Comparison of ENCODE assay signal across 12 cellular contexts in the genomic region with DNA sequence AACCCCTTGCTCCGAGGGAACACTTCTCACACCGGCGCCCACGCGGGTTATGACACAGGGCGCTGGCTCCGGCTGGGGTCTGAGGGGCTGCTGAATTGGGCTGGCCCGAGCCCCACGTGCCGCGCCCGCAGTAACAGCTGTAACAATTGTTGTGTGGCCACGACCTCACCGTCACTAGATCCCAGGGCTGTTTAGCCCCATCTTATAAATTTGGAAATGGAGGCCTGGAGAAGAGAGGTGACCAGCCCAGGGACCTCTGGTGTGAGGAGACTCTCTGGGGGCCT. TPM values are rescaled to one million over a fixed set of nuclear protein-coding genes. Genes with fewer than 3 reads are reported as not detected.
A peak's percentile ranks its signal among the peaks of the same experiment; 100 is the strongest.
DNase-seq lines count a peak whose midpoint lies in the region; ATAC-seq and TF ChIP-seq lines count a peak whose summit lies in the region.
"Had no signal": no experiment of that assay in that cellular context is flagged by ENCODE, and none has a peak within 500 bp of the region (broad histone marks: within the 10 kb centered on the region; RNA-seq: fewer than 3 reads in every experiment).

No MANE protein-coding gene starts in this region.

- H3K9me3 ChIP-seq in breast epithelium: no peaks in the 10 kb centered on the region
- no peaks in the 10 kb centered on the region for H3K9me3 ChIP-seq in tibial artery

- H3K27ac ChIP-seq in breast epithelium: peak overlapping the region in 1 of 2 donors; percentile 13
- H3K27ac ChIP-seq in tibial artery: no peak overlapping the region
- H3K27ac ChIP-seq: epithelial cell of prostate had no signal

- H3K4me3 ChIP-seq in breast epithelium: peak overlapping the region; percentile 47 to 69 (median 51)
- peak overlapping the region; percentile 41 to 46 for H3K4me3 ChIP-seq in tibial artery

- no peak for TF ChIP-seq CTCF in breast epithelium (IDR thresholded peaks at IDR 0.05)
- no peak for TF ChIP-seq CTCF in mesothelial cell of epicardium (IDR thresholded peaks at IDR 0.05; ENCODE audit: unreplicated experiment)
- no peak for TF ChIP-seq CTCF in tibial artery (IDR thresholded peaks at IDR 0.05)

- no peak for TF ChIP-seq POLR2A in breast epithelium (IDR thresholded peaks at IDR 0.05)

- peaks cover 0 to 57% of the 10 kb centered on the region in 2 donors for H3K27me3 ChIP-seq in breast epithelium
- H3K27me3 ChIP-seq in tibial artery: peaks cover 0 to 94% of the 10 kb centered on the region in 2 donors

- DNase-seq in activated T-cell treated with anti-CD3 and anti-CD28 coated beads, Interleukin-2, amount 50 U/mL, for 72 hours: no peak
- DNase-seq in activated T-cell treated with anti-CD3 and anti-CD28 coated beads for 4 hours (no peak), breast epithelium (ENCODE audit: low spot score in 2 of 2) (no peak), mesothelial cell of epicardium (ENCODE audit: low spot score in 2 of 2, unreplicated experiment in 2 of 2) (no peak), tibial artery (no peak), NCI-H82 treated with DMSO at 0.1 percent for 48 hours (lab: John Stamatoyannopoulos, UW; ENCODE audit: unreplicated experiment) (no peak), NCI-H2107 (lab: John Stamatoyannopoulos, UW) (no peak)
- DNase-seq: Karpas-422, NCI-H510A treated with DMSO at 0.1 percent for 48 hours had no signal

- H3K36me3 Mint-ChIP-seq in activated T-cell treated with anti-CD3 and anti-CD28 coated beads, Interleukin-2, amount 50 U/mL, for 72 hours (ENCODE audit: insufficient read depth in 2 of 2): no peaks in the 10 kb centered on the region
- H3K36me3 Mint-ChIP-seq in mesothelial cell of epicardium: no peaks in the 10 kb centered on the region

- peaks cover 7% of the 10 kb centered on the region for H3K27me3 Mint-ChIP-seq in activated T-cell treated with anti-CD3 and anti-CD28 coated beads, Interleukin-2, amount 50 U/mL, for 72 hours (ENCODE audit: low read depth)
- H3K27me3 Mint-ChIP-seq in mesothelial cell of epicardium (ENCODE audit: low read depth): no peaks in the 10 kb centered on the region

- ATAC-seq in activated T-cell treated with anti-CD3 and anti-CD28 coated beads, Interleukin-2, amount 50 U/mL, for 72 hours (replicated peaks in 1 of 2): no peak
- no peak for ATAC-seq in GM19463 (IDR thresholded peaks at IDR 0.05; ENCODE audit: unreplicated experiment)
- ATAC-seq: left lobe of liver had no signal

- H3K4me3 Mint-ChIP-seq in activated T-cell treated with anti-CD3 and anti-CD28 coated beads, Interleukin-2, amount 50 U/mL, for 72 hours: peak overlapping the region; percentile 78 to 84
- peak overlapping the region; percentile 79 for H3K4me3 Mint-ChIP-seq in mesothelial cell of epicardium

- intact Hi-C loops in breast epithelium (cut with DNase I; ENCODE audit: low total_unique reads) (no loop called here), tibial artery (cut with DNase I; ENCODE audit: low total_unique reads) (no loop called here)

- H3K9me3 Mint-ChIP-seq in activated T-cell treated with anti-CD3 and anti-CD28 coated beads, Interleukin-2, amount 50 U/mL, for 72 hours: no peaks in the 10 kb centered on the region
- H3K9me3 Mint-ChIP-seq in mesothelial cell of epicardium: no peaks in the 10 kb centered on the region

- H3K36me3 ChIP-seq in breast epithelium (no peaks in the 10 kb centered on the region), tibial artery (peaks cover 0 to 17% (median 0%) of the 10 kb centered on the region in 3 donors)

- peaks cover 4% of the 10 kb centered on the region for H3K4me1 Mint-ChIP-seq in activated T-cell treated with anti-CD3 and anti-CD28 coated beads, Interleukin-2, amount 50 U/mL, for 72 hours (ENCODE audit: low read depth)
- H3K4me1 Mint-ChIP-seq in mesothelial cell of epicardium: peaks cover 9% of the 10 kb centered on the region

- H3K27ac Mint-ChIP-seq in activated T-cell treated with anti-CD3 and anti-CD28 coated beads, Interleukin-2, amount 50 U/mL, for 72 hours: no peak overlapping the region
- H3K27ac Mint-ChIP-seq in mesothelial cell of epicardium: no peak overlapping the region

- H3K4me1 ChIP-seq in breast epithelium: peaks cover 0 to 4% of the 10 kb centered on the region in 2 donors
- peaks cover 0 to 16% (median 10%) of the 10 kb centered on the region in 4 donors for H3K4me1 ChIP-seq in tibial artery

RNA-seq across cellular contexts. Expression of gene EGFL7, which starts 2.0 kb away (rescaled TPM):
- total RNA-seq in activated T-cell treated with anti-CD3 and anti-CD28 coated beads, Interleukin-2, amount 50 U/mL, for 72 hours: 1 to 10 TPM in 1 of 2 donors, under 1 TPM in 1; 0.93 to 1.1 TPM
- total RNA-seq in breast epithelium (100 to 1,000 TPM in 1 of 3 donors, 10 to 100 TPM in 2; 48.9 to 138 (median 53.4) TPM), mesothelial cell of epicardium (35.6 to 39.3 TPM (median 38.2 TPM) in 3 replicates)

RNA-seq across cellular contexts. Expression of gene AGPAT2, which starts 22.5 kb away (rescaled TPM):
- 10 to 100 TPM; 18.3 to 19.2 TPM for total RNA-seq in activated T-cell treated with anti-CD3 and anti-CD28 coated beads, Interleukin-2, amount 50 U/mL, for 72 hours
- total RNA-seq in breast epithelium: 100 to 1,000 TPM; 106 to 551 (median 110) TPM
- 32.8 to 36.1 TPM (median 34.9 TPM) in 3 replicates for total RNA-seq in mesothelial cell of epicardium

RNA-seq across cellular contexts. Expression of gene DIPK1B, which starts 47.6 kb away (rescaled TPM):
- total RNA-seq in activated T-cell treated with anti-CD3 and anti-CD28 coated beads, Interleukin-2, amount 50 U/mL, for 72 hours: under 1 TPM; 0.67 to 0.72 TPM
- total RNA-seq in breast epithelium (1 to 10 TPM; 4.8 to 8.2 (median 5.6) TPM), mesothelial cell of epicardium (56.2 to 60.5 TPM (median 58.1 TPM) in 3 replicates)

Comparison
In these comparisons a context has a peak if more than half of its experiments do, and no peak if none do; other contexts are left out.
1. RNA of gene EGFL7, which starts 2.0 kb away (total RNA-seq): 48.9 to 138 TPM in breast epithelium and 35.6 to 39.3 TPM in mesothelial cell of epicardium; 0.93 to 1.1 TPM in activated T-cell treated with anti-CD3 and anti-CD28 coated beads, Interleukin-2, amount 50 U/mL, for 72 hours; every median in the first group is over 10 times any median in the second.